12 cellular contexts compared by ENCODE assay signal in genomic region chr2:188333751-188334524, GRCh38. TPM values are rescaled to one million over a fixed set of nuclear protein-coding genes. Genes with fewer than 3 reads are reported as not detected.
DNase-seq lines count a peak whose midpoint lies in the region; ATAC-seq, FAIRE-seq and TF ChIP-seq lines count a peak whose summit lies in the region.
"Had no signal": no experiment of that assay in that cellular context is flagged by ENCODE, and none has a peak within 500 bp of the region (broad histone marks: within the 10 kb centered on the region; RNA-seq: fewer than 3 reads in every experiment).

No MANE protein-coding gene starts in this region.

- intact Hi-C loops in endothelial cell of umbilical vein (cut with micrococcal nuclease), result loop anchor here (2.0 kb wide), 1 partner anchor 35 kb away; no protein-coding TSS in a partner anchor

- H3K36me3 ChIP-seq in endothelial cell of umbilical vein (ENCODE audit: control insufficient read depth in 2 of 2, extremely low read depth in 1 of 2, insufficient read depth in 2 of 2, low read length in 2 of 2) (no peaks in the 10 kb centered on the region), mesenchymal stem cell (ENCODE audit: control insufficient read depth in 1 of 2, insufficient read depth in 2 of 2, low read depth in 1 of 2, low read length in 2 of 2) (no peaks in the 10 kb centered on the region), subcutaneous abdominal adipose tissue (ENCODE audit: control insufficient read depth in 5 of 5, insufficient read depth in 5 of 5, low read length in 5 of 5) (no peaks in the 10 kb centered on the region)
- H3K36me3 ChIP-seq: vagina had no signal

- 76% methylated on average over 3 of the region's 5 CpGs for WGBS in mesenchymal stem cell

- CTCF ChIA-PET in endothelial cell of umbilical vein (lab: Charles Lee), result interaction anchor here (1.0 to 1.3 kb wide), 2 partner anchors 12 to 35 kb away, joined by 3 to 4 read pairs; no protein-coding TSS in a partner anchor

- POLR2A ChIA-PET in endothelial cell of umbilical vein (lab: Charles Lee), result no interaction called here

- no peak overlapping the region for H2BK5ac ChIP-seq in mesenchymal stem cell (ENCODE audit: low read depth, low read length, poor library complexity, severe bottlenecking)

- TF ChIP-seq POLR2A in endothelial cell of umbilical vein (IDR thresholded peaks at IDR 0.05; ENCODE audit: low read depth, low read length), result no peak

- no peak for TF ChIP-seq CTCF in endothelial cell of umbilical vein (IDR thresholded peaks at IDR 0.05; ENCODE audit: extremely low read depth in 1 of 2, insufficient read depth in 1 of 2, low read depth in 1 of 2, low read length in 2 of 2)

- no peak overlapping the region for H3K9ac ChIP-seq in endothelial cell of umbilical vein (replicated peaks; ENCODE audit: extremely low read depth, insufficient read depth, low read length)
- H3K9ac ChIP-seq in mesenchymal stem cell (ENCODE audit: low read length), result peak overlapping the region; percentile 8
- peak overlapping the region in 1 of 5 donors; percentile 44 for H3K9ac ChIP-seq in subcutaneous abdominal adipose tissue (ENCODE audit: low read length in 5 of 5)

- H4K20me1 ChIP-seq in endothelial cell of umbilical vein (replicated peaks; ENCODE audit: control insufficient read depth, extremely low read depth, insufficient read depth, low read length), result no peaks in the 10 kb centered on the region

- no peak overlapping the region for H2BK120ac ChIP-seq in mesenchymal stem cell (ENCODE audit: low read depth, low read length)

- H3K4me2 ChIP-seq in endothelial cell of umbilical vein (ENCODE audit: insufficient read depth, low read length), result peak overlapping the region; percentile 47
- no peak overlapping the region for H3K4me2 ChIP-seq in mesenchymal stem cell (ENCODE audit: low read length, poor library complexity, severe bottlenecking)

- FAIRE-seq in endothelial cell of umbilical vein (lab: Jason Lieb, UNC), result no peak
- FAIRE-seq: bronchial epithelial cell had no signal

- no peak overlapping the region for H3K18ac ChIP-seq in mesenchymal stem cell (ENCODE audit: low read depth in 1 of 2, low read length in 2 of 2)

- H3K4ac ChIP-seq in mesenchymal stem cell (ENCODE audit: low read depth in 1 of 2, low read length in 2 of 2), result no peak overlapping the region

- no peak overlapping the region for H2BK12ac ChIP-seq in mesenchymal stem cell (ENCODE audit: low read length in 2 of 2)

- DNase-seq in NCI-H69 (lab: John Stamatoyannopoulos, UW), result peak; percentile 52
- DNase-seq in endothelial cell of umbilical vein (ENCODE audit: low read depth, low spot score), result no peak
- no peak for DNase-seq in mesenchymal stem cell
- no peak for DNase-seq in T1000 (lab: John Stamatoyannopoulos, UW)
- no peak for DNase-seq in SHP77 treated with DMSO at 0.1 percent for 48 hours (lab: John Stamatoyannopoulos, UW)
- DNase-seq: KBM-7, NCI-H226, T-helper 2 cell had no signal

- H3K4me1 ChIP-seq in endothelial cell of umbilical vein (ENCODE audit: control insufficient read depth, extremely low read depth, insufficient read depth, low read length) (peaks cover 7% of the 10 kb centered on the region), mesenchymal stem cell (ENCODE audit: control insufficient read depth, insufficient read depth, low read depth, low read length) (no peaks in the 10 kb centered on the region), subcutaneous abdominal adipose tissue (ENCODE audit: control insufficient read depth in 5 of 5, insufficient read depth in 5 of 5, low read length in 5 of 5) (peaks cover 0 to 5% (median 0%) of the 10 kb centered on the region in 5 donors)

- no peak overlapping the region for H4K8ac ChIP-seq in mesenchymal stem cell (ENCODE audit: low read length)

- no peak overlapping the region for H3K23ac ChIP-seq in mesenchymal stem cell (ENCODE audit: low read length in 2 of 2)

- H3K27ac ChIP-seq in endothelial cell of umbilical vein (ENCODE audit: insufficient read depth, low read depth, low read length) (no peak overlapping the region), mesenchymal stem cell (ENCODE audit: low read length, poor library complexity, severe bottlenecking) (no peak overlapping the region), subcutaneous abdominal adipose tissue (ENCODE audit: low read depth, low read length) (peak overlapping the region; percentile 45)
- H3K27ac ChIP-seq: vagina had no signal

- no peaks in the 10 kb centered on the region for H3K27me3 ChIP-seq in endothelial cell of umbilical vein (ENCODE audit: control insufficient read depth in 2 of 2, insufficient read depth in 2 of 2, low read length in 2 of 2)
- no peaks in the 10 kb centered on the region for H3K27me3 ChIP-seq in mesenchymal stem cell (ENCODE audit: control insufficient read depth in 1 of 2, insufficient read depth in 1 of 2, low read length in 2 of 2)
- H3K27me3 ChIP-seq in subcutaneous abdominal adipose tissue (ENCODE audit: control insufficient read depth in 5 of 5, insufficient read depth in 4 of 5, low read length in 5 of 5), result no peaks in the 10 kb centered on the region
- H3K27me3 ChIP-seq: vagina had no signal

- BruUV-seq in endothelial cell of umbilical vein (replicated peaks; lab: Mats Ljungman, UMichigan), result no TSS peak

- no peak overlapping the region for H2BK15ac ChIP-seq in mesenchymal stem cell (ENCODE audit: low read depth, poor library complexity, severe bottlenecking)

- H3K9me1 ChIP-seq in endothelial cell of umbilical vein (replicated peaks; ENCODE audit: control insufficient read depth, extremely low read depth, insufficient read depth, low read length), result no peaks in the 10 kb centered on the region

- no peak overlapping the region for H3K14ac ChIP-seq in mesenchymal stem cell (ENCODE audit: low read length in 2 of 2)

- no peak overlapping the region for H2AFZ ChIP-seq in endothelial cell of umbilical vein (ENCODE audit: low read depth, low read length)
- no peak overlapping the region for H2AFZ ChIP-seq in mesenchymal stem cell (ENCODE audit: low read depth, low read length)

- ATAC-seq in GM21381 (IDR thresholded peaks at IDR 0.05; ENCODE audit: unreplicated experiment), result no peak

- H3K4me3 ChIP-seq in endothelial cell of umbilical vein (replicated peaks in 1 of 3; ENCODE audit: insufficient read depth in 1 of 3, low read depth in 1 of 3, low read length in 3 of 3) (no peak overlapping the region), mesenchymal stem cell (ENCODE audit: insufficient read depth in 1 of 2, low read depth in 1 of 2, low read length in 2 of 2) (peak overlapping the region in 1 of 2 experiments; percentile 25), subcutaneous abdominal adipose tissue (ENCODE audit: low read depth in 1 of 5, low read length in 5 of 5) (peak overlapping the region in 3 of 5 donors; percentile 14 to 53 (median 19))
- H3K4me3 ChIP-seq: vagina had no signal

- H3K9me3 ChIP-seq in endothelial cell of umbilical vein (replicated peaks; ENCODE audit: control insufficient read depth, insufficient read depth, low read length) (no peaks in the 10 kb centered on the region), mesenchymal stem cell (ENCODE audit: control insufficient read depth, low read length) (no peaks in the 10 kb centered on the region), subcutaneous abdominal adipose tissue (ENCODE audit: control insufficient read depth in 5 of 5, low read length in 5 of 5) (no peaks in the 10 kb centered on the region)
- H3K9me3 ChIP-seq: vagina had no signal

- H3K79me2 ChIP-seq in endothelial cell of umbilical vein (ENCODE audit: control insufficient read depth, insufficient read depth, low read length), result peaks cover 15% of the 10 kb centered on the region

- dilution Hi-C loops in endothelial cell of umbilical vein (cut with MboI; ENCODE audit: extremely low pct_ligation_motif_present, low sequenced_read_pairs), result no loop called here

- H4K91ac ChIP-seq in mesenchymal stem cell (ENCODE audit: low read length), result no peak overlapping the region

- H3K79me1 ChIP-seq in mesenchymal stem cell (replicated peaks; ENCODE audit: low read length, poor library complexity, severe bottlenecking), result peaks cover 13% of the 10 kb centered on the region

- no peak overlapping the region for H2AK5ac ChIP-seq in mesenchymal stem cell (ENCODE audit: low read length, severe bottlenecking)

TF ChIP-seq in endothelial cell of umbilical vein, 7 proteins besides CTCF, POLR2A, EP300 and RAD21:
- TF ChIP-seq POLR2AphosphoS5 (IDR thresholded peaks at IDR 0.05; ENCODE audit: insufficient read depth, low read depth, low read length) (no peak), GATA2 (IDR thresholded peaks at IDR 0.05; ENCODE audit: insufficient read depth, insufficient read length, low read depth, low read length) (no peak), JUN (IDR thresholded peaks at IDR 0.05; ENCODE audit: borderline replicate concordance, insufficient read depth, insufficient read length, low read depth) (no peak), EZH2 (IDR thresholded peaks at IDR 0.05; ENCODE audit: borderline replicate concordance, low read depth, low read length, severe bottlenecking) (no peak), FOS (IDR thresholded peaks at IDR 0.05; ENCODE audit: borderline replicate concordance, insufficient read depth, low read length) (no peak), MAX (IDR thresholded peaks at IDR 0.05; ENCODE audit: insufficient read depth, insufficient read length) (no peak), MYC (IDR thresholded peaks at IDR 0.05; ENCODE audit: low read depth, low read length) (no peak)
TF ChIP-seq in endothelial cell of umbilical vein: peak in this region for 0.

RNA-seq across cellular contexts. Expression of gene GULP1, which starts 42.3 kb away (rescaled TPM):
- 43.0 and 53.8 TPM in 2 replicates for total RNA-seq in endothelial cell of umbilical vein
- polyA plus RNA-seq in endothelial cell of umbilical vein, result 24.4 and 24.7 TPM in 2 replicates
- polyA plus RNA-seq in endothelial cell of umbilical vein (2011; cell fraction: cytosol; rRNA removed), result 28.6 and 29.3 TPM in 2 replicates
- 38.7 and 44.8 TPM in 2 replicates for polyA plus RNA-seq in endothelial cell of umbilical vein (2011; cell fraction: nucleus; rRNA removed)
- 27.3 and 33.7 TPM in 2 replicates for polyA plus RNA-seq in endothelial cell of umbilical vein (2012)
- 54.1 and 69.8 TPM in 2 replicates for polyA minus RNA-seq in endothelial cell of umbilical vein
- not detected for polyA minus RNA-seq in endothelial cell of umbilical vein (2011; cell fraction: cytosol; rRNA and poly(A)+ RNA removed)
- polyA minus RNA-seq in endothelial cell of umbilical vein (2011; cell fraction: nucleus; rRNA and poly(A)+ RNA removed), result 128 and 148 TPM in 2 replicates
- polyA plus RNA-seq in mesenchymal stem cell (2013, experiment 1 of 2), result 70.5 TPM
- 70.0 TPM for polyA plus RNA-seq in mesenchymal stem cell (2013, experiment 2 of 2)

Comparison
In these comparisons a context has a peak if more than half of its experiments do, and no peak if none do; other contexts are left out.
1. H3K4me3 ChIP-seq: peak in subcutaneous abdominal adipose tissue (3 of 5); none in endothelial cell of umbilical vein (0 of 3).